Comparison of ENCODE assay signal across 8 cellular contexts in genomic region chr4:94207469-94208224, GRCh38. TPM values are rescaled to one million over a fixed set of nuclear protein-coding genes. Genes with fewer than 3 reads are reported as not detected.
A peak's percentile ranks its signal among the peaks of the same experiment; 100 is the strongest.
DNase-seq lines count a peak whose midpoint lies in the region; ATAC-seq, FAIRE-seq and TF ChIP-seq lines count a peak whose summit lies in the region.

A gene with protein sequence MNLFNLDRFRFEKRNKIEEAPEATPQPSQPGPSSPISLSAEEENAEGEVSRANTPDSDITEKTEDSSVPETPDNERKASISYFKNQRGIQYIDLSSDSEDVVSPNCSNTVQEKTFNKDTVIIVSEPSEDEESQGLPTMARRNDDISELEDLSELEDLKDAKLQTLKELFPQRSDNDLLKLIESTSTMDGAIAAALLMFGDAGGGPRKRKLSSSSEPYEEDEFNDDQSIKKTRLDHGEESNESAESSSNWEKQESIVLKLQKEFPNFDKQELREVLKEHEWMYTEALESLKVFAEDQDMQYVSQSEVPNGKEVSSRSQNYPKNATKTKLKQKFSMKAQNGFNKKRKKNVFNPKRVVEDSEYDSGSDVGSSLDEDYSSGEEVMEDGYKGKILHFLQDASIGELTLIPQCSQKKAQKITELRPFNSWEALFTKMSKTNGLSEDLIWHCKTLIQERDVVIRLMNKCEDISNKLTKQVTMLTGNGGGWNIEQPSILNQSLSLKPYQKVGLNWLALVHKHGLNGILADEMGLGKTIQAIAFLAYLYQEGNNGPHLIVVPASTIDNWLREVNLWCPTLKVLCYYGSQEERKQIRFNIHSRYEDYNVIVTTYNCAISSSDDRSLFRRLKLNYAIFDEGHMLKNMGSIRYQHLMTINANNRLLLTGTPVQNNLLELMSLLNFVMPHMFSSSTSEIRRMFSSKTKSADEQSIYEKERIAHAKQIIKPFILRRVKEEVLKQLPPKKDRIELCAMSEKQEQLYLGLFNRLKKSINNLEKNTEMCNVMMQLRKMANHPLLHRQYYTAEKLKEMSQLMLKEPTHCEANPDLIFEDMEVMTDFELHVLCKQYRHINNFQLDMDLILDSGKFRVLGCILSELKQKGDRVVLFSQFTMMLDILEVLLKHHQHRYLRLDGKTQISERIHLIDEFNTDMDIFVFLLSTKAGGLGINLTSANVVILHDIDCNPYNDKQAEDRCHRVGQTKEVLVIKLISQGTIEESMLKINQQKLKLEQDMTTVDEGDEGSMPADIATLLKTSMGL (plus strand): TSS chr4:94207865. CDS start chr4:94208395, 530 bp downstream.

- ATAC-seq in HG02852 (IDR thresholded peaks at IDR 0.05; ENCODE audit: unreplicated experiment) (peak; percentile 94), left cardiac atrium (peak; percentile 96 to 97), upper lobe of right lung (peak; percentile 95)

- WGBS in adrenal gland, 4 donors = 0 to 1% (median 0%) methylated on average over 50 to 57 of the region's 57 CpGs

- H3K4me1 ChIP-seq in adrenal gland (replicated peaks in 1 of 2) (peaks cover 16 to 17% of the 10 kb centered on the region in 2 donors), upper lobe of right lung (peaks cover 16% of the 10 kb centered on the region)

- TF ChIP-seq CTCF in adrenal gland (IDR thresholded peaks at IDR 0.05) (no peak), upper lobe of right lung (IDR thresholded peaks at IDR 0.05) (no peak)

- H3K9me3 ChIP-seq in adrenal gland (replicated peaks in 1 of 3) (no peaks in the 10 kb centered on the region), upper lobe of right lung (no peaks in the 10 kb centered on the region)

- H3K27me3 ChIP-seq in adrenal gland (no peaks in the 10 kb centered on the region), upper lobe of right lung (no peaks in the 10 kb centered on the region)

- intact Hi-C loops in adrenal gland (cut with DNase I) = no loop called here
- intact Hi-C loops in left cardiac atrium (cut with DNase I) = no loop called here
- intact Hi-C loops in posterior vena cava (cut with DNase I) = no loop called here
- intact Hi-C loops in upper lobe of right lung (cut with DNase I) = no loop called here

- peak; percentile 89 for TF ChIP-seq POLR2A in GM12892 (IDR thresholded peaks at IDR 0.05; ENCODE audit: low read depth, low read length)
- peak in 1 of 2 donors; percentile 39 for TF ChIP-seq POLR2A in adrenal gland (IDR thresholded peaks at IDR 0.05)

- peak; percentile 54 for DNase-seq in GM12892 (ENCODE audit: insufficient read length)
- DNase-seq in NCI-H146 (lab: John Stamatoyannopoulos, UW) = peak; percentile 81
- DNase-seq in T-helper 1 cell = peak; percentile 58 to 93 (median 78)
- DNase-seq in adrenal gland = peak; percentile 90 to 98 (median 94)
- DNase-seq in left cardiac atrium = peak; percentile 95
- DNase-seq in posterior vena cava (ENCODE audit: low spot score) = peak; percentile 97
- peak; percentile 93 for DNase-seq in upper lobe of right lung

- peak within 1 kb of the TSS; percentile 69 to 80 (median 74) for H3K4me3 ChIP-seq in adrenal gland
- H3K4me3 ChIP-seq in upper lobe of right lung = peak within 1 kb of the TSS; percentile 86

- peak within 1 kb of the TSS; percentile 57 to 94 (median 84) for H3K27ac ChIP-seq in adrenal gland
- peak within 1 kb of the TSS; percentile 96 for H3K27ac ChIP-seq in upper lobe of right lung

- peaks cover 0 to 15% of the 10 kb centered on the region in 2 donors for H3K36me3 ChIP-seq in adrenal gland (replicated peaks in 1 of 2)
- peaks cover 25% of the 10 kb centered on the region for H3K36me3 ChIP-seq in upper lobe of right lung

- peak; percentile 98 for FAIRE-seq in GM12892 (lab: Jason Lieb, UNC)

RNA-seq across cellular contexts. Expression of the gene that starts here (rescaled TPM):
- polyA plus RNA-seq in GM12892 (2012; ENCODE audit: missing spikeins) = 22.3 TPM
- total RNA-seq in adrenal gland = 10 to 100 TPM; 12.1 to 40.0 (median 22.2) TPM
- polyA plus RNA-seq in adrenal gland = 10 to 100 TPM in 2 of 3 donors, 1 to 10 TPM in 1; 9.0 to 30.8 (median 10.4) TPM
- 10 to 100 TPM; 12.2 to 13.8 TPM for total RNA-seq in left cardiac atrium
- 10 to 100 TPM; 19.9 to 20.7 TPM for total RNA-seq in posterior vena cava
- total RNA-seq in upper lobe of right lung = 21.0 TPM

Comparison
In these comparisons a context has a peak if more than half of its experiments do, and no peak if none do; other contexts are left out.
1. Peak in every context shown above with its lines: DNase-seq, ATAC-seq, H3K4me3 ChIP-seq and H3K27ac ChIP-seq.